In genomic region chr3:194797555-194797954, GRCh38 we compare ENCODE assay signal across 28 cellular contexts.
A peak's percentile ranks its signal among the peaks of the same experiment; 100 is the strongest.
DNase-seq lines count a peak whose midpoint lies in the region; ATAC-seq, FAIRE-seq and TF ChIP-seq lines count a peak whose summit lies in the region.
"Had no signal": no experiment of that assay in that cellular context is flagged by ENCODE, and none has a peak within 500 bp of the region (broad histone marks: within the 10 kb centered on the region; RNA-seq: fewer than 3 reads in every experiment).

No MANE protein-coding gene starts in this region.

- no peak overlapping the region for H3K27ac ChIP-seq in neuronal stem cell (replicated peaks; ENCODE audit: low read length)
- no peak overlapping the region for H3K27ac ChIP-seq in pancreas
- H3K27ac ChIP-seq: BLaER1 had no signal

- peaks cover 0 to 2% of the 10 kb centered on the region in 2 donors for H3K9me3 ChIP-seq in neuronal stem cell (replicated peaks in 1 of 2; ENCODE audit: control insufficient read depth in 2 of 2, insufficient read depth in 1 of 2, low read depth in 1 of 2, low read length in 2 of 2)
- H3K9me3 ChIP-seq in pancreas, result no peaks in the 10 kb centered on the region
- H3K9me3 ChIP-seq: BE2C had no signal

- H3K27me3 Mint-ChIP-seq in activated B cell treated with CpG ODN at 0.5 μM for 24 hours, result no peaks in the 10 kb centered on the region
- peaks cover 0 to 6% of the 10 kb centered on the region in 2 donors for H3K27me3 Mint-ChIP-seq in stimulated activated naive B cell treated with anti-CD40 and anti-IgM and Interleukin-4, amounts not matched to agents 10 μg/mL and 1 μg/mL and 100 μg/mL, for 72 hours
- H3K27me3 Mint-ChIP-seq: CD4-positive, alpha-beta memory T cell had no signal

- H2BK5ac ChIP-seq in neuronal stem cell (ENCODE audit: low read length), result peak overlapping the region; percentile 47

- no peak overlapping the region for H4K91ac ChIP-seq in neuronal stem cell (ENCODE audit: low read depth, low read length, poor library complexity)

- intact Hi-C loops in activated B cell treated with CpG ODN at 0.5 μM for 24 hours (cut with micrococcal nuclease) (no loop called here), pancreas (cut with DNase I) (no loop called here)

- no peak overlapping the region for H2AK5ac ChIP-seq in neuronal stem cell (ENCODE audit: low read depth, low read length)

- no peak overlapping the region for H3K23ac ChIP-seq in neuronal stem cell (ENCODE audit: low read depth, low read length, poor library complexity)

- no peak overlapping the region for H2BK120ac ChIP-seq in neuronal stem cell (ENCODE audit: low read depth, low read length)

- H3K36me3 Mint-ChIP-seq in activated B cell treated with CpG ODN at 0.5 μM for 24 hours (ENCODE audit: low read depth), result peaks cover 3% of the 10 kb centered on the region
- peaks cover 3 to 5% of the 10 kb centered on the region in 2 donors for H3K36me3 Mint-ChIP-seq in stimulated activated naive B cell treated with anti-CD40 and anti-IgM and Interleukin-4, amounts not matched to agents 10 μg/mL and 1 μg/mL and 100 μg/mL, for 72 hours
- H3K36me3 Mint-ChIP-seq: CD14-positive monocyte; CD4-positive, CD25-positive, alpha-beta regulatory T cell had no signal

- no peak overlapping the region for H4K8ac ChIP-seq in neuronal stem cell (ENCODE audit: low read depth, low read length)

- CTCF ChIA-PET in activated B cell treated with CpG ODN at 0.5 μM for 24 hours (lab: Charles Lee), result interaction anchor here (1.0 kb wide), 1 partner anchor 30 kb away, joined by 3 read pairs; no protein-coding TSS in a partner anchor

- no peak for ATAC-seq in activated B cell treated with CpG ODN at 0.5 μM for 24 hours (ENCODE audit: low read depth)
- ATAC-seq in stimulated activated naive B cell treated with anti-CD40 and anti-IgM and Interleukin-4, amounts not matched to agents 10 μg/mL and 1 μg/mL and 100 μg/mL, for 72 hours (replicated peaks), result no peak
- no peak for ATAC-seq in GM21515 (IDR thresholded peaks at IDR 0.05; ENCODE audit: unreplicated experiment)
- no peak for ATAC-seq in pancreas
- ATAC-seq: GM12878 had no signal

- peak overlapping the region; percentile 8 for H3K27ac Mint-ChIP-seq in activated B cell treated with CpG ODN at 0.5 μM for 24 hours
- no peak overlapping the region for H3K27ac Mint-ChIP-seq in stimulated activated naive B cell treated with anti-CD40 and anti-IgM and Interleukin-4, amounts not matched to agents 10 μg/mL and 1 μg/mL and 100 μg/mL, for 72 hours
- H3K27ac Mint-ChIP-seq: CD14-positive monocyte; CD4-positive, CD25-positive, alpha-beta regulatory T cell had no signal

- H3K4me3 ChIP-seq in neuronal stem cell (ENCODE audit: low read length in 2 of 2) (no peak overlapping the region), pancreas (no peak overlapping the region)
- H3K4me3 ChIP-seq: BLaER1, GM12878 had no signal

- H2BK12ac ChIP-seq in neuronal stem cell (ENCODE audit: low read length), result no peak overlapping the region

- peaks cover 0 to 22% (median 2%) of the 10 kb centered on the region in 3 experiments for H3K27me3 ChIP-seq in neuronal stem cell (ENCODE audit: control insufficient read depth in 3 of 3, insufficient read depth in 3 of 3, low read depth in 1 of 3, low read length in 3 of 3)
- no peaks in the 10 kb centered on the region for H3K27me3 ChIP-seq in pancreas
- H3K27me3 ChIP-seq: BE2C, BLaER1 had no signal

- POLR2A ChIA-PET in activated B cell treated with CpG ODN at 0.5 μM for 24 hours (lab: Charles Lee), result no interaction called here

- no peaks in the 10 kb centered on the region for H3K79me1 ChIP-seq in neuronal stem cell (ENCODE audit: low read depth, low read length)

- H3K4me1 Mint-ChIP-seq in activated B cell treated with CpG ODN at 0.5 μM for 24 hours, result no peaks in the 10 kb centered on the region
- H3K4me1 Mint-ChIP-seq in stimulated activated naive B cell treated with anti-CD40 and anti-IgM and Interleukin-4, amounts not matched to agents 10 μg/mL and 1 μg/mL and 100 μg/mL, for 72 hours, result no peaks in the 10 kb centered on the region
- H3K4me1 Mint-ChIP-seq: CD14-positive monocyte had no signal

- H3K36me3 ChIP-seq in neuronal stem cell (replicated peaks in 1 of 2; ENCODE audit: control insufficient read depth in 2 of 2, insufficient read depth in 2 of 2, low read length in 2 of 2) (no peaks in the 10 kb centered on the region), pancreas (no peaks in the 10 kb centered on the region)
- H3K36me3 ChIP-seq: BE2C, BLaER1 had no signal

- no peak overlapping the region for H3K4me3 Mint-ChIP-seq in activated B cell treated with CpG ODN at 0.5 μM for 24 hours
- no peak overlapping the region for H3K4me3 Mint-ChIP-seq in stimulated activated naive B cell treated with anti-CD40 and anti-IgM and Interleukin-4, amounts not matched to agents 10 μg/mL and 1 μg/mL and 100 μg/mL, for 72 hours
- H3K4me3 Mint-ChIP-seq: CD14-positive monocyte; CD4-positive, alpha-beta memory T cell; CD4-positive, CD25-positive, alpha-beta regulatory T cell; CD8-positive, alpha-beta memory T cell had no signal

- no peak for FAIRE-seq in pancreas (lab: Jason Lieb, UNC)
- FAIRE-seq: A204.1, GM12878, GM12892, GM18507 had no signal

- H2AFZ ChIP-seq in neuronal stem cell (ENCODE audit: low read length), result no peak overlapping the region

- H3K4me2 ChIP-seq in neuronal stem cell (ENCODE audit: insufficient read depth, low read length, poor library complexity, severe bottlenecking), result no peak overlapping the region
- H3K4me2 ChIP-seq: BLaER1 had no signal

- no peak overlapping the region for H2BK15ac ChIP-seq in neuronal stem cell (ENCODE audit: low read length)

- no peak overlapping the region for H3K4ac ChIP-seq in neuronal stem cell (ENCODE audit: low read length)

- peaks cover 2 to 12% of the 10 kb centered on the region in 2 donors for H3K4me1 ChIP-seq in neuronal stem cell (ENCODE audit: control insufficient read depth in 2 of 2, insufficient read depth in 1 of 2, low read depth in 1 of 2, low read length in 2 of 2)
- H3K4me1 ChIP-seq in pancreas, result no peaks in the 10 kb centered on the region
- H3K4me1 ChIP-seq: BE2C, BLaER1 had no signal

- TF ChIP-seq CTCF in activated B cell treated with CpG ODN at 0.5 μM for 24 hours (IDR thresholded peaks at IDR 0.05), result no peak
- TF ChIP-seq CTCF in pancreas (IDR thresholded peaks at IDR 0.05), result no peak

- H3K9me3 Mint-ChIP-seq in activated B cell treated with CpG ODN at 0.5 μM for 24 hours, result peaks cover 9% of the 10 kb centered on the region
- peaks cover 5% of the 10 kb centered on the region in 2 donors for H3K9me3 Mint-ChIP-seq in stimulated activated naive B cell treated with anti-CD40 and anti-IgM and Interleukin-4, amounts not matched to agents 10 μg/mL and 1 μg/mL and 100 μg/mL, for 72 hours

- H3K18ac ChIP-seq in neuronal stem cell (ENCODE audit: low read length), result no peak overlapping the region

- WGBS in neuronal stem cell (ENCODE audit: extremely low coverage in 2 of 2, insufficient read length in 2 of 2, insufficient replicate concordance in 1 of 2), 2 donors, result no CpG with 5 or more reads among the region's 4 CpGs
- WGBS in pancreas, 2 donors, result 88% methylated on average over 4 of the region's 4 CpGs

- H3K9ac ChIP-seq in neuronal stem cell (ENCODE audit: low read depth, low read length, poor library complexity), result no peak overlapping the region
- H3K9ac ChIP-seq: BLaER1 had no signal

- peak overlapping the region; percentile 27 for H3K14ac ChIP-seq in neuronal stem cell (ENCODE audit: low read length)

- no peak for DNase-seq in activated B cell treated with CpG ODN at 0.5 μM for 24 hours
- DNase-seq in ecto neural progenitor cell (ENCODE audit: low spot score), result peak; percentile 15
- DNase-seq in mesenteric fat pad (ENCODE audit: low spot score), result peak; percentile 51
- no peak for DNase-seq in neuronal stem cell (ENCODE audit: low spot score)
- DNase-seq in stimulated activated naive B cell treated with anti-CD40 and anti-IgM and Interleukin-4, amounts not matched to agents 10 μg/mL and 1 μg/mL and 100 μg/mL, for 72 hours, result no peak
- no peak for DNase-seq in pancreas
- DNase-seq: 8988T; ACHN; BE2C; C1 segment of cervical spinal cord; CD4-positive, alpha-beta memory T cell; CD4-positive, CD25-positive, alpha-beta regulatory T cell; CD8-positive, alpha-beta memory T cell; COR-L47; DMS 273 treated with DMSO at 0.1 percent for 48 hours; DMS153; DMS53; DMS79; DND-41; EL; GDM1 had no signal

Comparison
In these comparisons a context has a peak if more than half of its experiments do, and no peak if none do; other contexts are left out.
1. DNase-seq: peak in ecto neural progenitor cell (single experiment) and mesenteric fat pad (single experiment); none in activated B cell treated with CpG ODN at 0.5 μM for 24 hours (single experiment), neuronal stem cell (single experiment), stimulated activated naive B cell treated with anti-CD40 and anti-IgM and Interleukin-4, amounts not matched to agents 10 μg/mL and 1 μg/mL and 100 μg/mL, for 72 hours (single experiment) and pancreas (0 of 6).